Comparison of ENCODE assay signal across 37 cellular contexts in the genomic region with DNA sequence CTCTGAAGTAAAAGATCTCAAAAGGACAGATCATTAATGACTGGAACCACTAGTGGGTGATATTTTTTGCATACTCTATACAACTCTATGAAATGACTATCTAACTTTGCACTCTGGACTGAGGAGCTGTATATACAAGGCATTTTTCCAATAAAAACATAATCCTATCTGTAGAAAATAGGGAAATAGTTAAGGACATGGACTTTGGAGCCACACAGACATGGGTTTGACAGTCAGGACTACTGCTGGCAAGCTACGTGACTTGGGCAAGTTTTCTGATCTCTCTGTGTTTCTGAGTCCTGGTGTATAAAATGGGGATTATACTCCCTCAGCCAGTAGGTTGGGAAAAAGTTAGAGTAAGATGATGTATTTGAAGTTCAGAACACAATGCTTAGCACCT. TPM values are rescaled to one million over a fixed set of nuclear protein-coding genes. Genes with fewer than 3 reads are reported as not detected.
"Had no signal": no experiment of that assay in that cellular context is flagged by ENCODE, and none has a peak within 500 bp of the region (broad histone marks: within the 10 kb centered on the region; RNA-seq: fewer than 3 reads in every experiment).

No MANE protein-coding gene starts in this region.

- FAIRE-seq: astrocyte, bronchial epithelial cell had no signal

- H3K4me1 ChIP-seq: esophagus muscularis mucosa, foreskin keratinocyte, gastrocnemius medialis had no signal

- H3K27me3 ChIP-seq: brain microvascular endothelial cell, esophagus muscularis mucosa, gastrocnemius medialis had no signal

- H3K27ac ChIP-seq: brain microvascular endothelial cell, esophagus muscularis mucosa, foreskin keratinocyte, gastrocnemius medialis had no signal

- H3K4me3 ChIP-seq: esophagus muscularis mucosa, gastrocnemius medialis had no signal

- ATAC-seq: activated CD4-positive, alpha-beta T cell treated with anti-CD3 and anti-CD28 coated beads for 36 hours; activated T-cell treated with anti-CD3 and anti-CD28 coated beads, Interleukin-2, amount 50 U/mL, for 72 hours; effector memory CD8-positive, alpha-beta T cell; foreskin keratinocyte; gastrocnemius medialis; T-cell had no signal

- H3K4me1 Mint-ChIP-seq: activated CD4-positive, alpha-beta memory T cell treated with anti-CD3 and anti-CD28 coated beads, Interleukin-2, amount 10 ng/mL, durations not matched to agents 7 days and 5 days; activated CD4-positive, alpha-beta T cell treated with anti-CD3 and anti-CD28 coated beads for 36 hours; activated CD4-positive, alpha-beta T cell treated with anti-CD3 and anti-CD28 coated beads, Interleukin-2, amount 10 ng/mL, durations not matched to agents 24 days and 14 days; central memory CD8-positive, alpha-beta T cell; T-cell had no signal

- H3K36me3 Mint-ChIP-seq: activated naive CD8-positive, alpha-beta T cell; T-cell had no signal

- DNase-seq: activated CD4-positive, alpha-beta memory T cell treated with anti-CD3 and anti-CD28 coated beads, Interleukin-2, amount 10 ng/mL, durations not matched to agents 7 days and 5 days; activated CD4-positive, alpha-beta T cell treated with anti-CD3 and anti-CD28 coated beads for 36 hours; activated CD4-positive, alpha-beta T cell treated with anti-CD3 and anti-CD28 coated beads, Interleukin-2, amount 10 ng/mL, durations not matched to agents 24 days and 14 days; activated CD4-positive, alpha-beta T cell treated with anti-CD3 and anti-CD28 coated beads, Interleukin-2, amount 50 U/mL, for 4 hours; activated CD4-positive, CD25-positive, alpha-beta regulatory T cell; activated CD4-positive, CD25-positive, alpha-beta regulatory T cell treated with anti-CD3 and anti-CD28 coated beads, Interleukin-2, amount 50 U/mL, for 72 hours; activated CD8-positive, alpha-beta memory T cell treated with anti-CD3 and anti-CD28 coated beads, Interleukin-2, amount 50 U/mL, for 48 hours; activated gamma-delta T cell; activated naive CD4-positive, alpha-beta T cell; activated naive CD4-positive, alpha-beta T cell treated with anti-CD3 and anti-CD28 coated beads, Interleukin-2, amount 50 U/mL, for 16 hours; activated T-cell treated with anti-CD3 and anti-CD28 coated beads for 4 hours; activated T-cell treated with anti-CD3 and anti-CD28 coated beads, Interleukin-2, amount 50 U/mL, for 24 hours; activated T-cell treated with anti-CD3 and anti-CD28 coated beads, Interleukin-2, amount 50 U/mL, for 72 hours; amniotic stem cell; anterior cingulate cortex; brain microvascular endothelial cell; cortex of kidney; dermis blood vessel endothelial cell; effector CD4-positive, alpha-beta T cell; effector memory CD8-positive, alpha-beta T cell; erythroblast; foreskin keratinocyte; gastrocnemius medialis; glutamatergic neuron; SW 1271; T-cell; T-helper 9 cell had no signal

- H3K9me3 Mint-ChIP-seq: activated CD4-positive, alpha-beta memory T cell treated with anti-CD3 and anti-CD28 coated beads, Interleukin-2, amount 10 ng/mL, durations not matched to agents 7 days and 5 days; activated CD4-positive, alpha-beta T cell treated with anti-CD3 and anti-CD28 coated beads, Interleukin-2, amount 10 ng/mL, durations not matched to agents 24 days and 14 days; activated T-cell treated with anti-CD3 and anti-CD28 coated beads, Interleukin-2, amount 50 U/mL, for 24 hours; central memory CD8-positive, alpha-beta T cell; T-cell; T-helper 1 cell treated with Interleukin-12 subunit alpha and Interleukin-12 subunit beta and Interleukin-4 antibody, amounts not matched to agents 30 μg/mL and 1 μg/mL, for 36 hours had no signal

- H3K4me3 Mint-ChIP-seq: activated CD4-positive, alpha-beta memory T cell treated with anti-CD3 and anti-CD28 coated beads, Interleukin-2, amount 10 ng/mL, durations not matched to agents 7 days and 5 days; activated CD4-positive, alpha-beta T cell treated with anti-CD3 and anti-CD28 coated beads for 36 hours; activated CD4-positive, alpha-beta T cell treated with anti-CD3 and anti-CD28 coated beads, Interleukin-2, amount 10 ng/mL, durations not matched to agents 24 days and 14 days; activated naive CD8-positive, alpha-beta T cell; activated T-cell treated with anti-CD3 and anti-CD28 coated beads, Interleukin-2, amount 50 U/mL, for 24 hours; activated T-cell treated with anti-CD3 and anti-CD28 coated beads, Interleukin-2, amount 50 U/mL, for 72 hours; central memory CD8-positive, alpha-beta T cell; effector memory CD8-positive, alpha-beta T cell; T-cell; T-helper 1 cell treated with Interleukin-12 subunit alpha and Interleukin-12 subunit beta and Interleukin-4 antibody, amounts not matched to agents 30 μg/mL and 1 μg/mL, for 36 hours had no signal

- H3K27ac Mint-ChIP-seq: activated CD4-positive, alpha-beta memory T cell treated with anti-CD3 and anti-CD28 coated beads, Interleukin-2, amount 10 ng/mL, durations not matched to agents 7 days and 5 days; activated CD4-positive, alpha-beta T cell treated with anti-CD3 and anti-CD28 coated beads for 36 hours; activated CD4-positive, alpha-beta T cell treated with anti-CD3 and anti-CD28 coated beads, Interleukin-2, amount 10 ng/mL, durations not matched to agents 24 days and 14 days; activated naive CD8-positive, alpha-beta T cell; activated T-cell treated with anti-CD3 and anti-CD28 coated beads, Interleukin-2, amount 50 U/mL, for 24 hours; activated T-cell treated with anti-CD3 and anti-CD28 coated beads, Interleukin-2, amount 50 U/mL, for 72 hours; effector memory CD8-positive, alpha-beta T cell; T-cell; T-helper 1 cell treated with Interleukin-12 subunit alpha and Interleukin-12 subunit beta and Interleukin-4 antibody, amounts not matched to agents 30 μg/mL and 1 μg/mL, for 36 hours had no signal

- H3K9me3 ChIP-seq: esophagus muscularis mucosa, gastrocnemius medialis had no signal

- H3K36me3 ChIP-seq: brain microvascular endothelial cell, esophagus muscularis mucosa, gastrocnemius medialis had no signal

RNA-seq across cellular contexts. Expression of gene HSD3B2, which starts 20.9 kb away (rescaled TPM):
- total RNA-seq: activated CD4-positive, alpha-beta memory T cell treated with anti-CD3 and anti-CD28 coated beads, Interleukin-2, amount 10 ng/mL, durations not matched to agents 7 days and 5 days; activated CD4-positive, alpha-beta T cell treated with anti-CD3 and anti-CD28 coated beads for 36 hours; activated CD4-positive, alpha-beta T cell treated with anti-CD3 and anti-CD28 coated beads, Interleukin-2, amount 10 ng/mL, durations not matched to agents 24 days and 14 days; activated T-cell treated with anti-CD3 and anti-CD28 coated beads, Interleukin-2, amount 50 U/mL, for 72 hours; astrocyte; bronchial epithelial cell; cardiac septum; cerebellum; dermis blood vessel endothelial cell; esophagus muscularis mucosa; foreskin keratinocyte; T-helper 2 cell treated with Interferon-gamma antibody and Interleukin-4, amounts not matched to agents 100 ng/mL and 5 ng/mL, for 36 hours had no signal
- polyA plus RNA-seq: foreskin keratinocyte had no signal

RNA-seq across cellular contexts. Expression of gene HAO2, which starts 25.5 kb away (rescaled TPM):
- total RNA-seq: activated CD4-positive, alpha-beta memory T cell treated with anti-CD3 and anti-CD28 coated beads, Interleukin-2, amount 10 ng/mL, durations not matched to agents 7 days and 5 days; activated CD4-positive, alpha-beta T cell treated with anti-CD3 and anti-CD28 coated beads for 36 hours; activated CD4-positive, alpha-beta T cell treated with anti-CD3 and anti-CD28 coated beads, Interleukin-2, amount 10 ng/mL, durations not matched to agents 24 days and 14 days; activated T-cell treated with anti-CD3 and anti-CD28 coated beads, Interleukin-2, amount 50 U/mL, for 72 hours; astrocyte; bronchial epithelial cell; cardiac septum; cerebellum; dermis blood vessel endothelial cell; foreskin keratinocyte; T-cell; T-helper 2 cell treated with Interferon-gamma antibody and Interleukin-4, amounts not matched to agents 100 ng/mL and 5 ng/mL, for 36 hours had no signal
- polyA plus RNA-seq: adipose tissue, foreskin keratinocyte had no signal
